Comparison of ENCODE assay signal across 13 cellular contexts in the genomic region with DNA sequence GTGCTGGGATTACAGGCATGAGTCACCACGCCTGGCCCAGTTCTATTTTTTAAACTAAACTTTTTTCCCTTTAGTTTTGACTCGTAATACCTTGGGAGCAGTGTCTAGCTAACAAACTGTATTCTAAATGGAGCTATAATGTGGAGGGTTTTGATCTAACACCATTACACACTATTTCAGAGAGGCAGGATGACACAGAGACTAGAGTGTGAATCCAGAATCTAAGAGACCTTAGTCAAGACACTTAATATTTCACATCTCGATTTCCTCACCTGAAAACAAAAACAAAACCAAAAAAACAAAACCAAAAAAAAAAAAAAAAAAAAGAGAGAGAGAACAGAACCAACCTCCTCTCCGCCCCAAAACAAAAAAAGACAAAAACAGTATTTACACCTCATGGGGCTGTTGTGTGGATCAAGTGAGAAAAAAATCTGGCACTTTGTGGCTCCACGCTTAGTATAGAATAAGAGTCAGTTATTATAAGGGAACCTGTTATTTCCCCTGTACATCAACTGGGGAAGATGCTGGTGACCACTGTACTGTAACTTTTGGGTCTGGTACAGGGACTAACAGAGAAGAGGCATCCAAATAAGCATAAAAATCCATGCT.
"Had no signal": no experiment of that assay in that cellular context is flagged by ENCODE, and none has a peak within 500 bp of the region (broad histone marks: within the 10 kb centered on the region; RNA-seq: fewer than 3 reads in every experiment).

No MANE protein-coding gene starts in this region.

- H3K4me3 ChIP-seq: sigmoid colon, upper lobe of right lung had no signal

- H3K36me3 ChIP-seq: sigmoid colon had no signal

- H3K4me3 Mint-ChIP-seq: neural crest cell had no signal

- ATAC-seq: upper lobe of right lung had no signal

- H3K9me3 ChIP-seq: sigmoid colon, upper lobe of right lung had no signal

- H3K27me3 ChIP-seq: sigmoid colon, upper lobe of right lung had no signal

- H3K27ac ChIP-seq: sigmoid colon, upper lobe of right lung, WERI-Rb-1 had no signal

- DNase-seq: activated naive CD4-positive, alpha-beta T cell treated with Interleukin-2 at 50 U/mL for 16 hours; central memory CD4-positive, alpha-beta T cell; effector memory CD4-positive, alpha-beta T cell; erythroblast; kidney glomerular epithelial cell; mesendoderm; sigmoid colon; stimulated activated CD4-positive, alpha-beta T cell treated with anti-CD3 and anti-CD28 coated beads, Interleukin-2, amount 100 ng/mL, for 24 hours; stimulated activated naive CD4-positive, alpha-beta T cell; SW 1271; upper lobe of right lung; WERI-Rb-1 had no signal
